ENCODE assay signal across 25 cellular contexts in the genomic region with DNA sequence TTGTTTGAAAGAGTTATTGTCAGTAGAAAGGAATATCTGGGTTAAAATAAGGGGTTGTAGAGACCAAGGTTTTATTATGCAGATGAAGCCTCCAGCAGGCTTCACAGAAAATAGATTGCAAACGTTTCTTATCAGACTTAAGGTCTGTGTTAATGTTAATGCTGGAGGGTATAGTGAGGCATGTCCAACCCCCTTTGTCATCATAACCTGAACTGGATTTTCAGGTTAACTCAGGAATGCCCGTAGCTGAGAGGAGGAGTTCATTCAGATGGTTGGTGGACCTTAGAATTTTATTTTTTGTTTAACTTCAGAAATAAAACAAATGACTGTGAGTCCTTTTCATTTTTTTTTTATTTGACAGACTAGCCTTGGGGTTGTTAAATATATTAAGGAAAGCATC.
"Had no signal": no experiment of that assay in that cellular context is flagged by ENCODE, and none has a peak within 500 bp of the region (broad histone marks: within the 10 kb centered on the region; RNA-seq: fewer than 3 reads in every experiment).

No MANE protein-coding gene starts in this region.

- H3K27me3 ChIP-seq: brain microvascular endothelial cell, cardiac muscle cell, colonic mucosa had no signal

- H3K36me3 ChIP-seq: brain microvascular endothelial cell, cardiac muscle cell, colonic mucosa had no signal

- H3K27ac ChIP-seq: brain microvascular endothelial cell, cardiac muscle cell, colonic mucosa had no signal

- DNase-seq: activated CD4-positive, alpha-beta memory T cell treated with anti-CD3 and anti-CD28 coated beads for 36 hours; activated CD4-positive, alpha-beta T cell treated with anti-CD3 and anti-CD28 coated beads for 36 hours; activated CD4-positive, alpha-beta T cell treated with anti-CD3 and anti-CD28 coated beads, Interleukin-2, amount 10 ng/mL, durations not matched to agents 24 days and 14 days; activated CD4-positive, CD25-positive, alpha-beta regulatory T cell; activated CD4-positive, CD25-positive, alpha-beta regulatory T cell treated with anti-CD3 and anti-CD28 coated beads, Interleukin-2, amount 50 U/mL, for 72 hours; activated CD8-positive, alpha-beta memory T cell treated with anti-CD3 and anti-CD28 coated beads, Interleukin-2, amount 10 ng/mL, durations not matched to agents 7 days and 5 days; activated CD8-positive, alpha-beta memory T cell treated with anti-CD3 and anti-CD28 coated beads, Interleukin-2, amount 50 U/mL, for 4 hours; activated CD8-positive, alpha-beta T cell treated with anti-CD3 and anti-CD28 coated beads, Interleukin-2, amount 10 ng/mL, durations not matched to agents 7 days and 5 days; activated effector memory CD4-positive, alpha-beta T cell treated with anti-CD3 and anti-CD28 coated beads, Interleukin-2, amount 50 U/mL, for 16 hours; activated naive CD4-positive, alpha-beta T cell treated with anti-CD3 and anti-CD28 coated beads for 36 hours; activated T-cell treated with anti-CD3 and anti-CD28 coated beads, Interleukin-2, amount 50 U/mL, for 1 hour; activated T-cell treated with anti-CD3 and anti-CD28 coated beads, Interleukin-2, amount 50 U/mL, for 48 hours; amniotic stem cell; anterior cingulate cortex; brain microvascular endothelial cell; central memory CD4-positive, alpha-beta T cell; cerebellar nuclear complex; colonic mucosa; effector CD8-positive, alpha-beta T cell; foreskin fibroblast; head of caudate nucleus; T-helper 1 cell; T-helper 17 cell had no signal

- H3K4me3 ChIP-seq: cardiac muscle cell, colonic mucosa had no signal

- H3K4me1 ChIP-seq: colonic mucosa had no signal

- H3K9me3 ChIP-seq: colonic mucosa had no signal

- ATAC-seq: activated CD4-positive, alpha-beta T cell treated with anti-CD3 and anti-CD28 coated beads for 36 hours; activated CD8-positive, alpha-beta memory T cell treated with anti-CD3 and anti-CD28 coated beads, Interleukin-2, amount 10 ng/mL, durations not matched to agents 7 days and 5 days; activated CD8-positive, alpha-beta T cell treated with anti-CD3 and anti-CD28 coated beads, Interleukin-2, amount 10 ng/mL, durations not matched to agents 7 days and 5 days; esophagus mucosa; T-helper 17 cell had no signal
